In the genomic region with DNA sequence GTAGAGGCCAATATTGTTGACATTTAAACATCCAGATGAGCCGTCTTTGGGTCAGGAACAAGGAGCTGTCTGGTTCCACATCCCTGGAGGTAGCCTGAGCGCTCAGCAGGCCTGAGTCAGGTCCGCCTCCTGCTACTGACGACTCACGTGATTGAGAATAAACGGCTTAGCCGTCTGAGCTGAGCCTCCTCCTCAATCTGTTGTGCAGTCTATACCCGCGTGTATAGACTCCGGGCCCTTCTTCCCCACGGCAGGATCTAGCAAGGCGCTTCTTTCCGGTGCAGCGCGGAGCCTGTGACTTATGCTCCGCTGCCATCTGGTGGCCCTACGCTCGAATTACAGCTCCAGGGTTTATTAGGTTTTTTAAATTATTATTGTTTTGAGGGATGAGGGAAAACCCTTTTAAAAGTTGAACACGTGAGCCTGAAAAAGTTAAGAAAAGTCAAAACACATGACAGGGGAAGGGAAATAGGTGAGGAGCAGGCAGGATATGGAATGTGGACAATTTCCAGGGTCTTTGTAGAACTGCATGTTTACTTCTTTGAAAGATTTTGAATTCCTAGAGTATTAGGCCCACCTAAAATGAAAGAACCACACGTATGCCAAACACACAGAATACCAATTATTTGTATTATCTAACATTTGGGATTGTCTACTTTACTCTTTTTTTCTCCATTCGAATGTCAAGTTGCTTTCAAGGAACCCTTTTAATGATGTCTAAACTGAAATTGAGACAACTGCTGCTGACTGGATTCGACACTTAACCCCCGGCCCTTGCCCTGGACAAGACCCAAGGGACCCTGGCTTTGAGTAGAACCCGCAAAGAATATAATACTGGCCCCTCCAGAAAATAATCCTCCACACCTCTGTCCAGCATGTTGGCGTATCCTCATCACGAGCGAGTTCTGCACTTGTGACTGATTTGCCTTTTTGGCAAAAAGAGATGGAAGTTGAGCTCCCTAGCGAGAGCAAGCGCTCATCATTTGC, we compare ENCODE assay signal across 8 cellular contexts.
DNase-seq lines count a peak whose midpoint lies in the region; ATAC-seq and TF ChIP-seq lines count a peak whose summit lies in the region.

No MANE protein-coding gene starts in this region.

- H3K27ac ChIP-seq in coronary artery (no peak overlapping the region), right lobe of liver (no peak overlapping the region)

- H3K9me3 ChIP-seq in right lobe of liver, result no peaks in the 10 kb centered on the region

- 32% methylated on average over 23 of the region's 29 CpGs for whole genome bisulfite sequencing in right lobe of liver (ENCODE audit: insufficient coverage, low coverage, low lambda C conversion rate, missing lambda C conversion rate)

- ATAC-seq in GM19023 (IDR thresholded peaks at IDR 0.05; ENCODE audit: unreplicated experiment), result peak; percentile 57
- peak; percentile 82 for ATAC-seq in HG03354 (IDR thresholded peaks at IDR 0.05; ENCODE audit: poor library complexity, severe bottlenecking, unreplicated experiment)
- peak; percentile 92 to 99 (median 97) for ATAC-seq in right lobe of liver

- DNase-seq in AG09319 (ENCODE audit: extremely low read depth, low read depth) (peak; percentile 34), NCI-H510A treated with DMSO at 0.1 percent for 48 hours (lab: John Stamatoyannopoulos, UW) (peak; percentile 79), coronary artery (ENCODE audit: low spot score) (peak; percentile 75), right lobe of liver (peak; percentile 67 to 71 (median 69))
- DNase-seq in activated CD4-positive, alpha-beta T cell treated with anti-CD3 and anti-CD28 coated beads for 48 hours, result peak; percentile 70
- peak; percentile 21 for DNase-seq in stimulated activated CD8-positive, alpha-beta memory T cell treated with anti-CD3 and anti-CD28 coated beads, Interleukin-12 subunit alpha, Interleukin-12 subunit beta, amount 100 ng/mL, for 1 hour (ENCODE audit: low read depth)

- intact Hi-C loops in right lobe of liver (cut with DNase I), result no loop called here

- no peaks in the 10 kb centered on the region for H3K27me3 ChIP-seq in right lobe of liver

- TF ChIP-seq CTCF in AG09319 (IDR thresholded peaks at IDR 0.05; ENCODE audit: low read depth, low read length), result peak; percentile 85
- TF ChIP-seq CTCF in coronary artery (IDR thresholded peaks at IDR 0.05), result peak; percentile 77
- peak; percentile 85 to 90 (median 88) for TF ChIP-seq CTCF in right lobe of liver (IDR thresholded peaks at IDR 0.05)

- TF ChIP-seq POLR2A in right lobe of liver (IDR thresholded peaks at IDR 0.05), result no peak

- H3K36me3 ChIP-seq in right lobe of liver, result no peaks in the 10 kb centered on the region

- H3K4me3 ChIP-seq in coronary artery, result no peak overlapping the region
- H3K4me3 ChIP-seq in right lobe of liver, result no peak overlapping the region

- no peaks in the 10 kb centered on the region for H3K4me1 ChIP-seq in right lobe of liver

Comparison
In these comparisons a context has a peak if more than half of its experiments do, and no peak if none do; other contexts are left out.
1. DNase-seq: peak in every context shown above with its lines; median percentile 79 in NCI-H510A treated with DMSO at 0.1 percent for 48 hours; 75 in coronary artery; 70 in activated CD4-positive, alpha-beta T cell treated with anti-CD3 and anti-CD28 coated beads for 48 hours; 69 in right lobe of liver; 34 in AG09319; 21 in stimulated activated CD8-positive, alpha-beta memory T cell treated with anti-CD3 and anti-CD28 coated beads, Interleukin-12 subunit alpha, Interleukin-12 subunit beta, amount 100 ng/mL, for 1 hour.